ENCODE assay signal across 24 cellular contexts in genomic region chr11:120880791-120881190, GRCh38.
"Had no signal": no experiment of that assay in that cellular context is flagged by ENCODE, and none has a peak within 500 bp of the region (broad histone marks: within the 10 kb centered on the region; RNA-seq: fewer than 3 reads in every experiment).

No MANE protein-coding gene starts in this region.

- DNase-seq: dorsolateral prefrontal cortex; effector CD4-positive, alpha-beta T cell; endodermal cell; foreskin melanocyte; glutamatergic neuron; heart right ventricle; hippocampal formation; left cardiac atrium; mucosa of descending colon; naive B cell; right lobe of liver; stimulated activated CD4-positive, alpha-beta T cell treated with anti-CD3 and anti-CD28 coated beads, Interleukin-4, amount 100 ng/mL, for 4 hours; stimulated activated naive CD8-positive, alpha-beta T cell treated with anti-CD3 and anti-CD28 coated beads, Interleukin-15, Interleukin-2, amounts not matched to agents 100 U/mL and 50 U/mL, for 24 hours; upper lobe of left lung had no signal

- ATAC-seq: esophagus mucosa; heart right ventricle; mucosa of descending colon; right lobe of liver; stimulated activated memory B cell treated with anti-CD40 and anti-IgM and Interleukin-4, amounts not matched to agents 10 μg/mL and 1 μg/mL and 100 μg/mL, for 72 hours; stimulated activated naive CD8-positive, alpha-beta T cell treated with anti-CD3 and anti-CD28 coated beads, Interleukin-15, Interleukin-2, amounts not matched to agents 100 U/mL and 50 U/mL, for 24 hours had no signal

- H3K4me3 ChIP-seq: dorsolateral prefrontal cortex, heart right ventricle, lung, mucosa of descending colon, neural progenitor cell, right lobe of liver, thoracic aorta, tibial nerve, upper lobe of left lung had no signal

- H3K4me3 Mint-ChIP-seq: endodermal cell; memory B cell; mesothelial cell of epicardium; naive B cell; nephron; neural progenitor cell; stimulated activated memory B cell treated with anti-CD40 and anti-IgM and Interleukin-4, amounts not matched to agents 10 μg/mL and 1 μg/mL and 100 μg/mL, for 72 hours had no signal

- H3K27ac Mint-ChIP-seq: endodermal cell; memory B cell; mesothelial cell of epicardium; naive B cell; progenitor cell of endocrine pancreas; stimulated activated memory B cell treated with anti-CD40 and anti-IgM and Interleukin-4, amounts not matched to agents 10 μg/mL and 1 μg/mL and 100 μg/mL, for 72 hours had no signal

- H3K9me3 ChIP-seq: heart right ventricle, mucosa of descending colon, right lobe of liver, thoracic aorta, tibial nerve, upper lobe of left lung had no signal

- H3K4me1 Mint-ChIP-seq: naive B cell; stimulated activated memory B cell treated with anti-CD40 and anti-IgM and Interleukin-4, amounts not matched to agents 10 μg/mL and 1 μg/mL and 100 μg/mL, for 72 hours had no signal
